1 cellular context compared by ENCODE assay signal in the genomic region with DNA sequence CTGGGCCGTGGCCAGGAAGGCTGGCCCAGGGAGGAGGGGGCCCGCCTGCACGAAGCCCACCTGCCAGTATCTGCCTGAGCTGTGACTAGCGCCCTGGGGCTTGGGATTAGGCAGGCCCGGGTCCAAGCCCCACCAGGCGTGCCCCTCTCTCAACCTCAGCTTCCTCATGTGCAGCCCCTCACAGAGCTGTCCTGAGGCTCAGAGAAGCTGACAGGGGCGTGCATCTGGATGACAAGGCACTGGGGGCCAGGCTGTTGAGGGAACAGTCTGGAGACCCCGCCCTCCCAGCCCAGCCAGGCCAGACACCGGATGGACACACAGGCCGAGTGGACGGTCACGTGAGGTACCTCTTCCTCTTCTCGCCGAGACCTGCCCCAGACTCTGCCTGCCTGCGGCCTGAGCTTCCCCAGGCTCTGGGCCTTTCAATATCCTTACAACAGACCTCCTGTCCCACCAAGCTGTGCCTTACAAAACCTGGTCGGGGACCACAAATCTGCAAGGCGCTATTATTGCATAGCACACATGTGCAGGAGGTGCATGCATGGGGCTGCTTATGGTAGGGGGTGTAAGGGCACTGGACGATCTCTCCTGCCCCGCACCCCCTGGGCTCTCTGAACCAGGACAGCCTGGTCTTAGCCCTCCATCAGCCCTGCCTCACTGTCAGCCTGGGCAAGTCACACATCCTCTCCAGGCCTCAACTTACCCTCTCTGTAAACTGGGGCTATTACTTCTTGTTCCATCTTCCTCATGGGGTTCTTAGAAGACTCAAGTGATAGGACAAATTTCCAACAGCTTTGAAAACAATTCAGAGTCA.
TF ChIP-seq lines count a peak whose summit lies in the region.

No MANE protein-coding gene starts in this region.

TF ChIP-seq in HepG2, 621 proteins besides CTCF, POLR2A, EP300 and RAD21 (continued from another document):
- TF ChIP-seq, protein P1, sequence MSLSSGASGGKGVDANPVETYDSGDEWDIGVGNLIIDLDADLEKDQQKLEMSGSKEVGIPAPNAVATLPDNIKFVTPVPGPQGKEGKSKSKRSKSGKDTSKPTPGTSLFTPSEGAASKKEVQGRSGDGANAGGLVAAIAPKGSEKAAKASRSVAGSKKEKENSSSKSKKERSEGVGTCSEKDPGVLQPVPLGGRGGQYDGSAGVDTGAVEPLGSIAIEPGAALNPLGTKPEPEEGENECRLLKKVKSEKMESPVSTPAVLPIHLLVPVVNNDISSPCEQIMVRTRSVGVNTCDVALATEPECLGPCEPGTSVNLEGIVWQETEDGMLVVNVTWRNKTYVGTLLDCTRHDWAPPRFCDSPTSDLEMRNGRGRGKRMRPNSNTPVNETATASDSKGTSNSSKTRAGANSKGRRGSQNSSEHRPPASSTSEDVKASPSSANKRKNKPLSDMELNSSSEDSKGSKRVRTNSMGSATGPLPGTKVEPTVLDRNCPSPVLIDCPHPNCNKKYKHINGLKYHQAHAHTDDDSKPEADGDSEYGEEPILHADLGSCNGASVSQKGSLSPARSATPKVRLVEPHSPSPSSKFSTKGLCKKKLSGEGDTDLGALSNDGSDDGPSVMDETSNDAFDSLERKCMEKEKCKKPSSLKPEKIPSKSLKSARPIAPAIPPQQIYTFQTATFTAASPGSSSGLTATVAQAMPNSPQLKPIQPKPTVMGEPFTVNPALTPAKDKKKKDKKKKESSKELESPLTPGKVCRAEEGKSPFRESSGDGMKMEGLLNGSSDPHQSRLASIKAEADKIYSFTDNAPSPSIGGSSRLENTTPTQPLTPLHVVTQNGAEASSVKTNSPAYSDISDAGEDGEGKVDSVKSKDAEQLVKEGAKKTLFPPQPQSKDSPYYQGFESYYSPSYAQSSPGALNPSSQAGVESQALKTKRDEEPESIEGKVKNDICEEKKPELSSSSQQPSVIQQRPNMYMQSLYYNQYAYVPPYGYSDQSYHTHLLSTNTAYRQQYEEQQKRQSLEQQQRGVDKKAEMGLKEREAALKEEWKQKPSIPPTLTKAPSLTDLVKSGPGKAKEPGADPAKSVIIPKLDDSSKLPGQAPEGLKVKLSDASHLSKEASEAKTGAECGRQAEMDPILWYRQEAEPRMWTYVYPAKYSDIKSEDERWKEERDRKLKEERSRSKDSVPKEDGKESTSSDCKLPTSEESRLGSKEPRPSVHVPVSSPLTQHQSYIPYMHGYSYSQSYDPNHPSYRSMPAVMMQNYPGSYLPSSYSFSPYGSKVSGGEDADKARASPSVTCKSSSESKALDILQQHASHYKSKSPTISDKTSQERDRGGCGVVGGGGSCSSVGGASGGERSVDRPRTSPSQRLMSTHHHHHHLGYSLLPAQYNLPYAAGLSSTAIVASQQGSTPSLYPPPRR (CRISPR knock-in tag; IDR thresholded peaks at IDR 0.05; ENCODE audit: borderline replicate concordance) = 0 out of 2 replicates have a peak, but pooled peaks have one; percentile 4
- no peak; the same call in 1 of the 2 replicates for TF ChIP-seq ZNF83 (CRISPR knock-in tag; IDR thresholded peaks at IDR 0.05; ENCODE audit: borderline replicate concordance)
- no peak for TF ChIP-seq ZNF782 (CRISPR knock-in tag; IDR thresholded peaks at IDR 0.05; ENCODE audit: borderline replicate concordance)
- TF ChIP-seq ZNF629 (CRISPR knock-in tag; conservative IDR thresholded peaks at IDR 0.05) = peak; percentile 92
- no peak for TF ChIP-seq ZNF501 (CRISPR knock-in tag; IDR thresholded peaks at IDR 0.05)
- TF ChIP-seq RCOR2 (CRISPR knock-in tag; IDR thresholded peaks at IDR 0.05) = no peak
- TF ChIP-seq ZSCAN30 (CRISPR knock-in tag; IDR thresholded peaks at IDR 0.05) = no peak
- no peak for TF ChIP-seq HOXA5 (CRISPR knock-in tag; IDR thresholded peaks at IDR 0.05)
- TF ChIP-seq, protein P2, sequence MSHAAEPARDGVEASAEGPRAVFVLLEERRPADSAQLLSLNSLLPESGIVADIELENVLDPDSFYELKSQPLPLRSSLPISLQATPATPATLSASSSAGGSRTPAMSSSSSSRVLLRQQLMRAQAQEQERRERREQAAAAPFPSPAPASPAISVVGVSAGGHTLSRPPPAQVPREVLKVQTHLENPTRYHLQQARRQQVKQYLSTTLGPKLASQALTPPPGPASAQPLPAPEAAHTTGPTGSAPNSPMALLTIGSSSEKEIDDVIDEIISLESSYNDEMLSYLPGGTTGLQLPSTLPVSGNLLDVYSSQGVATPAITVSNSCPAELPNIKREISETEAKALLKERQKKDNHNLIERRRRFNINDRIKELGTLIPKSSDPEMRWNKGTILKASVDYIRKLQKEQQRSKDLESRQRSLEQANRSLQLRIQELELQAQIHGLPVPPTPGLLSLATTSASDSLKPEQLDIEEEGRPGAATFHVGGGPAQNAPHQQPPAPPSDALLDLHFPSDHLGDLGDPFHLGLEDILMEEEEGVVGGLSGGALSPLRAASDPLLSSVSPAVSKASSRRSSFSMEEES (CRISPR knock-in tag; IDR thresholded peaks at IDR 0.05) = peak; percentile 72
- 0 out of 2 replicates have a peak, but pooled peaks have one; percentile 29 for TF ChIP-seq ZBTB42 (CRISPR knock-in tag; IDR thresholded peaks at IDR 0.05)
- TF ChIP-seq, protein P3, sequence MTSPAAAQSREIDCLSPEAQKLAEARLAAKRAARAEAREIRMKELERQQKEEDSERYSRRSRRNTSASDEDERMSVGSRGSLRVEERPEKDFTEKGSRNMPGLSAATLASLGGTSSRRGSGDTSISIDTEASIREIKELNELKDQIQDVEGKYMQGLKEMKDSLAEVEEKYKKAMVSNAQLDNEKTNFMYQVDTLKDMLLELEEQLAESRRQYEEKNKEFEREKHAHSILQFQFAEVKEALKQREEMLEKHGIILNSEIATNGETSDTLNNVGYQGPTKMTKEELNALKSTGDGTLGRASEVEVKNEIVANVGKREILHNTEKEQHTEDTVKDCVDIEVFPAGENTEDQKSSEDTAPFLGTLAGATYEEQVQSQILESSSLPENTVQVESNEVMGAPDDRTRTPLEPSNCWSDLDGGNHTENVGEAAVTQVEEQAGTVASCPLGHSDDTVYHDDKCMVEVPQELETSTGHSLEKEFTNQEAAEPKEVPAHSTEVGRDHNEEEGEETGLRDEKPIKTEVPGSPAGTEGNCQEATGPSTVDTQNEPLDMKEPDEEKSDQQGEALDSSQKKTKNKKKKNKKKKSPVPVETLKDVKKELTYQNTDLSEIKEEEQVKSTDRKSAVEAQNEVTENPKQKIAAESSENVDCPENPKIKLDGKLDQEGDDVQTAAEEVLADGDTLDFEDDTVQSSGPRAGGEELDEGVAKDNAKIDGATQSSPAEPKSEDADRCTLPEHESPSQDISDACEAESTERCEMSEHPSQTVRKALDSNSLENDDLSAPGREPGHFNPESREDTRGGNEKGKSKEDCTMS (CRISPR knock-in tag; conservative IDR thresholded peaks at IDR 0.05) = no peak
- no peak for TF ChIP-seq KDM6A (CRISPR knock-in tag; IDR thresholded peaks at IDR 0.05; ENCODE audit: low read depth)
- no peak for TF ChIP-seq ZNF788 (CRISPR knock-in tag; IDR thresholded peaks at IDR 0.05; ENCODE audit: borderline replicate concordance)
- TF ChIP-seq, protein P4, sequence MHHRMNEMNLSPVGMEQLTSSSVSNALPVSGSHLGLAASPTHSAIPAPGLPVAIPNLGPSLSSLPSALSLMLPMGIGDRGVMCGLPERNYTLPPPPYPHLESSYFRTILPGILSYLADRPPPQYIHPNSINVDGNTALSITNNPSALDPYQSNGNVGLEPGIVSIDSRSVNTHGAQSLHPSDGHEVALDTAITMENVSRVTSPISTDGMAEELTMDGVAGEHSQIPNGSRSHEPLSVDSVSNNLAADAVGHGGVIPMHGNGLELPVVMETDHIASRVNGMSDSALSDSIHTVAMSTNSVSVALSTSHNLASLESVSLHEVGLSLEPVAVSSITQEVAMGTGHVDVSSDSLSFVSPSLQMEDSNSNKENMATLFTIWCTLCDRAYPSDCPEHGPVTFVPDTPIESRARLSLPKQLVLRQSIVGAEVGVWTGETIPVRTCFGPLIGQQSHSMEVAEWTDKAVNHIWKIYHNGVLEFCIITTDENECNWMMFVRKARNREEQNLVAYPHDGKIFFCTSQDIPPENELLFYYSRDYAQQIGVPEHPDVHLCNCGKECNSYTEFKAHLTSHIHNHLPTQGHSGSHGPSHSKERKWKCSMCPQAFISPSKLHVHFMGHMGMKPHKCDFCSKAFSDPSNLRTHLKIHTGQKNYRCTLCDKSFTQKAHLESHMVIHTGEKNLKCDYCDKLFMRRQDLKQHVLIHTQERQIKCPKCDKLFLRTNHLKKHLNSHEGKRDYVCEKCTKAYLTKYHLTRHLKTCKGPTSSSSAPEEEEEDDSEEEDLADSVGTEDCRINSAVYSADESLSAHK (CRISPR knock-in tag; IDR thresholded peaks at IDR 0.05; ENCODE audit: borderline replicate concordance) = no peak
- TF ChIP-seq ZNF550 (CRISPR knock-in tag; IDR thresholded peaks at IDR 0.05; ENCODE audit: borderline replicate concordance) = no peak
- TF ChIP-seq ZNF143 (CRISPR knock-in tag; IDR thresholded peaks at IDR 0.05) = no peak
- TF ChIP-seq, protein P5, sequence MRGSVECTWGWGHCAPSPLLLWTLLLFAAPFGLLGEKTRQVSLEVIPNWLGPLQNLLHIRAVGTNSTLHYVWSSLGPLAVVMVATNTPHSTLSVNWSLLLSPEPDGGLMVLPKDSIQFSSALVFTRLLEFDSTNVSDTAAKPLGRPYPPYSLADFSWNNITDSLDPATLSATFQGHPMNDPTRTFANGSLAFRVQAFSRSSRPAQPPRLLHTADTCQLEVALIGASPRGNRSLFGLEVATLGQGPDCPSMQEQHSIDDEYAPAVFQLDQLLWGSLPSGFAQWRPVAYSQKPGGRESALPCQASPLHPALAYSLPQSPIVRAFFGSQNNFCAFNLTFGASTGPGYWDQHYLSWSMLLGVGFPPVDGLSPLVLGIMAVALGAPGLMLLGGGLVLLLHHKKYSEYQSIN (CRISPR knock-in tag; IDR thresholded peaks at IDR 0.05; ENCODE audit: borderline replicate concordance) = no peak
- TF ChIP-seq MAFG (CRISPR knock-in tag; IDR thresholded peaks at IDR 0.05) = peak; percentile 17; the same call in 1 of the 2 replicates
- no peak for TF ChIP-seq REL (CRISPR knock-in tag; conservative IDR thresholded peaks at IDR 0.05)
- no peak for TF ChIP-seq SATB2 (CRISPR knock-in tag; IDR thresholded peaks at IDR 0.05)
- TF ChIP-seq ZNF431 (CRISPR knock-in tag; IDR thresholded peaks at IDR 0.05; ENCODE audit: borderline replicate concordance, low read depth) = 0 out of 2 replicates have a peak, but pooled peaks have one; percentile 32
- TF ChIP-seq, protein P6, sequence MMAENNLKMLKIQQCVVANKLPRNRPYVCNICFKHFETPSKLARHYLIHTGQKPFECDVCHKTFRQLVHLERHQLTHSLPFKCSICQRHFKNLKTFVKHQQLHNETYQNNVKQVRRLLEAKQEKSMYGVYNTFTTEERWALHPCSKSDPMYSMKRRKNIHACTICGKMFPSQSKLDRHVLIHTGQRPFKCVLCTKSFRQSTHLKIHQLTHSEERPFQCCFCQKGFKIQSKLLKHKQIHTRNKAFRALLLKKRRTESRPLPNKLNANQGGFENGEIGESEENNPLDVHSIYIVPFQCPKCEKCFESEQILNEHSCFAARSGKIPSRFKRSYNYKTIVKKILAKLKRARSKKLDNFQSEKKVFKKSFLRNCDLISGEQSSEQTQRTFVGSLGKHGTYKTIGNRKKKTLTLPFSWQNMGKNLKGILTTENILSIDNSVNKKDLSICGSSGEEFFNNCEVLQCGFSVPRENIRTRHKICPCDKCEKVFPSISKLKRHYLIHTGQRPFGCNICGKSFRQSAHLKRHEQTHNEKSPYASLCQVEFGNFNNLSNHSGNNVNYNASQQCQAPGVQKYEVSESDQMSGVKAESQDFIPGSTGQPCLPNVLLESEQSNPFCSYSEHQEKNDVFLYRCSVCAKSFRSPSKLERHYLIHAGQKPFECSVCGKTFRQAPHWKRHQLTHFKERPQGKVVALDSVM (CRISPR knock-in tag; IDR thresholded peaks at IDR 0.05) = no peak
